Comparison of ENCODE assay signal across 1 cellular context in the genomic region with DNA sequence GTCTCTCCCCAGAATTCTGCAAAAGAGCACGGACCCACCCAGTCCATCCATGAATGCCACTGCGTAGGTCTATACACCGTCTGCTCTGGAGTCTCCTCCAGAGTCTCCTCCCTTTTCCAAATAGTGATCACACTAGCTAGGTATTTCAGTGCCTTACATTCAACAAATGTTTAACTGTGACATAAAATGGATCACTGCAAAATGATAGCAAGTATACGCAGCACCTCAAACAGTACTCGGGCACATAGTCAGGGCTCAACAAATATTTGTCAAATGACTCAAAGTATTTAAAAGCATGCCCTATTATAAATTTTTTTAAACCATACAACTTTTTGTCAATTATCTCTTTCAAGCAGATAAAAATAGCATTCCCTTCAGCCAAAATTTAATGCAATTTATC.
TF ChIP-seq lines count a peak whose summit lies in the region.

No MANE protein-coding gene starts in this region.

TF ChIP-seq in WTC11, 78 proteins besides CTCF, POLR2A, EP300 and RAD21 (continued from another document):
- TF ChIP-seq, protein P1, sequence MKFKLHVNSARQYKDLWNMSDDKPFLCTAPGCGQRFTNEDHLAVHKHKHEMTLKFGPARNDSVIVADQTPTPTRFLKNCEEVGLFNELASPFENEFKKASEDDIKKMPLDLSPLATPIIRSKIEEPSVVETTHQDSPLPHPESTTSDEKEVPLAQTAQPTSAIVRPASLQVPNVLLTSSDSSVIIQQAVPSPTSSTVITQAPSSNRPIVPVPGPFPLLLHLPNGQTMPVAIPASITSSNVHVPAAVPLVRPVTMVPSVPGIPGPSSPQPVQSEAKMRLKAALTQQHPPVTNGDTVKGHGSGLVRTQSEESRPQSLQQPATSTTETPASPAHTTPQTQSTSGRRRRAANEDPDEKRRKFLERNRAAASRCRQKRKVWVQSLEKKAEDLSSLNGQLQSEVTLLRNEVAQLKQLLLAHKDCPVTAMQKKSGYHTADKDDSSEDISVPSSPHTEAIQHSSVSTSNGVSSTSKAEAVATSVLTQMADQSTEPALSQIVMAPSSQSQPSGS (CRISPR knock-in tag; IDR thresholded peaks at IDR 0.05; ENCODE audit: borderline replicate concordance, low read depth): no peak
- TF ChIP-seq NR2C2 (CRISPR knock-in tag; IDR thresholded peaks at IDR 0.05) (no peak), RORB (CRISPR knock-in tag; IDR thresholded peaks at IDR 0.05) (no peak), TCF7 (CRISPR knock-in tag; IDR thresholded peaks at IDR 0.05; ENCODE audit: low read depth) (no peak), JUN (CRISPR knock-in tag; IDR thresholded peaks at IDR 0.05) (no peak), ZBTB21 (CRISPR knock-in tag; IDR thresholded peaks at IDR 0.05; ENCODE audit: borderline replicate concordance) (no peak)
